ENCODE assay signal across 18 cellular contexts in the genomic region with DNA sequence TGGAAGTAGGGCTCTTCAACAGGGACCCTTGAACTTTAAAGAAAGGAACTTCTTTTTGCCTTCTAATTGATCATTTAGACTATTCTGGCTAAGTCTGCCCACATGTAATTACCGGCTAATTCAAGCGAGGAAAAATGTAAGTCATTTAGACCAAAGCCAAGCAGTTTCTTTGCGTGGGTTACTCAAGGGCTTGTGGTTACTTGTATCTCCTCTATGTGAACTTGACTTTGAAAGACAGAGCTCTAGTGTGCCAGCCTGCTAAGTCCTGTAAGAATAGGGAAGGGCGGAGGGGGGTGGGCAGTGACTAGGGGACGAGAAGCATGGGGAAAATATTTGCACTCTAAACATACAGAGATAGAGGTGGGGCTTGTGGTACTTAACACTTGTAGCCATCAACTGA.
DNase-seq lines count a peak whose midpoint lies in the region; ATAC-seq and TF ChIP-seq lines count a peak whose summit lies in the region.
"Had no signal": no experiment of that assay in that cellular context is flagged by ENCODE, and none has a peak within 500 bp of the region (broad histone marks: within the 10 kb centered on the region; RNA-seq: fewer than 3 reads in every experiment).

No MANE protein-coding gene starts in this region.

- H3K9me3 ChIP-seq in adipocyte (ENCODE audit: control insufficient read depth, low read length), result no peaks in the 10 kb centered on the region
- H3K9me3 ChIP-seq in mammary epithelial cell (replicated peaks; ENCODE audit: insufficient read depth, low read length), result no peaks in the 10 kb centered on the region
- H3K9me3 ChIP-seq in mesenchymal stem cell (ENCODE audit: control insufficient read depth, low read length), result no peaks in the 10 kb centered on the region
- no peaks in the 10 kb centered on the region for H3K9me3 ChIP-seq in subcutaneous abdominal adipose tissue (ENCODE audit: control insufficient read depth in 5 of 5, low read length in 5 of 5)

- no peaks in the 10 kb centered on the region for H3K27me3 ChIP-seq in adipocyte (replicated peaks; ENCODE audit: control insufficient read depth, insufficient read depth, low read length)
- no peaks in the 10 kb centered on the region for H3K27me3 ChIP-seq in mammary epithelial cell (ENCODE audit: insufficient read depth, low read length)
- H3K27me3 ChIP-seq in mesenchymal stem cell (ENCODE audit: control insufficient read depth in 1 of 2, insufficient read depth in 1 of 2, low read length in 2 of 2), result no peaks in the 10 kb centered on the region
- no peaks in the 10 kb centered on the region for H3K27me3 ChIP-seq in subcutaneous abdominal adipose tissue (ENCODE audit: control insufficient read depth in 5 of 5, insufficient read depth in 4 of 5, low read length in 5 of 5)

- 9% methylated on average over 4 of the region's 5 CpGs for WGBS in mammary epithelial cell (ENCODE audit: low coverage, missing lambda C conversion rate)
- 81% methylated on average over 5 of the region's 5 CpGs for WGBS in mesenchymal stem cell

- H2AK5ac ChIP-seq in mesenchymal stem cell (ENCODE audit: low read length, severe bottlenecking), result no peak overlapping the region

- no peak for ATAC-seq in HG02610 (IDR thresholded peaks at IDR 0.05; ENCODE audit: unreplicated experiment)
- ATAC-seq: GM12878 had no signal

- H3K27ac ChIP-seq in mammary epithelial cell (ENCODE audit: insufficient read depth, low read depth, low read length) (no peak overlapping the region), mesenchymal stem cell (ENCODE audit: low read length, poor library complexity, severe bottlenecking) (no peak overlapping the region), subcutaneous abdominal adipose tissue (ENCODE audit: low read depth, low read length) (peak overlapping the region; percentile 70)
- H3K27ac ChIP-seq: PC-9 had no signal

- H2BK120ac ChIP-seq in mesenchymal stem cell (ENCODE audit: low read depth, low read length), result no peak overlapping the region

- H2BK5ac ChIP-seq in mesenchymal stem cell (ENCODE audit: low read depth, low read length, poor library complexity, severe bottlenecking), result no peak overlapping the region

- TF ChIP-seq CTCF in mammary epithelial cell (conservative IDR thresholded peaks at IDR 0.05 in 1 of 2, IDR thresholded peaks at IDR 0.05 in 1 of 2; ENCODE audit: extremely low read depth in 1 of 2, insufficient read depth in 1 of 2, low read depth in 1 of 2, low read length in 2 of 2), result no peak

- H3K4me3 ChIP-seq in adipocyte (ENCODE audit: low read length), result peak overlapping the region; percentile 14
- H3K4me3 ChIP-seq in mammary epithelial cell (replicated peaks in 1 of 3; ENCODE audit: insufficient read depth in 1 of 3, low read depth in 2 of 3, low read length in 3 of 3), result no peak overlapping the region
- H3K4me3 ChIP-seq in mesenchymal stem cell (ENCODE audit: insufficient read depth in 1 of 2, low read depth in 1 of 2, low read length in 2 of 2), result no peak overlapping the region
- H3K4me3 ChIP-seq in subcutaneous abdominal adipose tissue (ENCODE audit: low read depth in 1 of 5, low read length in 5 of 5), result no peak overlapping the region
- H3K4me3 ChIP-seq: GM12878, PC-9 had no signal

- peak overlapping the region; percentile 13 for H2AFZ ChIP-seq in mammary epithelial cell (ENCODE audit: low read depth, low read length)
- no peak overlapping the region for H2AFZ ChIP-seq in mesenchymal stem cell (ENCODE audit: low read depth, low read length)
- H2AFZ ChIP-seq: PC-9 had no signal

- peak overlapping the region; percentile 59 for H3K4me2 ChIP-seq in mammary epithelial cell (ENCODE audit: insufficient read depth, low read depth, low read length)
- H3K4me2 ChIP-seq in mesenchymal stem cell (ENCODE audit: low read length, poor library complexity, severe bottlenecking), result no peak overlapping the region
- H3K4me2 ChIP-seq: PC-9 had no signal

- in situ Hi-C loops in mammary epithelial cell (cut with MboI; ENCODE audit: low sequenced_read_pairs in 2 of 2), result no loop called here

- CTCF ChIA-PET in mammary epithelial cell (lab: Charles Lee; ENCODE audit: low non-redundant PET), result interaction anchor here (0.7 kb wide), 1 partner anchor 360 kb away, joined by 3 read pairs; no protein-coding TSS in a partner anchor

- H4K20me1 ChIP-seq in mammary epithelial cell (ENCODE audit: insufficient read depth, low read length), result no peaks in the 10 kb centered on the region

- no peak overlapping the region for H2BK15ac ChIP-seq in mesenchymal stem cell (ENCODE audit: low read depth, poor library complexity, severe bottlenecking)

- H3K9ac ChIP-seq in adipocyte (ENCODE audit: low read length) (peak overlapping the region; percentile 46), mammary epithelial cell (ENCODE audit: insufficient read depth, low read length) (no peak overlapping the region), mesenchymal stem cell (ENCODE audit: low read length) (peak overlapping the region; percentile 61), subcutaneous abdominal adipose tissue (ENCODE audit: low read length in 5 of 5) (peak overlapping the region in 1 of 5 donors; percentile 13)

- peaks cover 8% of the 10 kb centered on the region for H3K79me1 ChIP-seq in mesenchymal stem cell (replicated peaks; ENCODE audit: low read length, poor library complexity, severe bottlenecking)

- no TSS peak for BruUV-seq in mammary epithelial cell (replicated peaks; lab: Mats Ljungman, UMichigan)

- no peak overlapping the region for H4K8ac ChIP-seq in mesenchymal stem cell (ENCODE audit: low read length)

- no peak overlapping the region for H4K91ac ChIP-seq in mesenchymal stem cell (ENCODE audit: low read length)

- H3K14ac ChIP-seq in mesenchymal stem cell (ENCODE audit: low read length in 2 of 2), result no peak overlapping the region

- no peak overlapping the region for H3K23ac ChIP-seq in mesenchymal stem cell (ENCODE audit: low read length in 2 of 2)

- no peaks in the 10 kb centered on the region for H3K79me2 ChIP-seq in mammary epithelial cell (ENCODE audit: insufficient read depth, low read length)

- intact Hi-C loops in mammary epithelial cell (cut with micrococcal nuclease), result loop anchor here (5.0 kb wide), 1 partner anchor 143 kb away; the partner anchor contains the start of gene TEAD1

- H3K4me1 ChIP-seq in adipocyte (ENCODE audit: control insufficient read depth, insufficient read depth, low read length), result peaks cover 66% of the 10 kb centered on the region
- H3K4me1 ChIP-seq in mammary epithelial cell (ENCODE audit: insufficient read depth, low read length), result peaks cover 32% of the 10 kb centered on the region
- H3K4me1 ChIP-seq in mesenchymal stem cell (ENCODE audit: control insufficient read depth, insufficient read depth, low read depth, low read length), result peaks cover 10% of the 10 kb centered on the region
- H3K4me1 ChIP-seq in subcutaneous abdominal adipose tissue (ENCODE audit: control insufficient read depth in 5 of 5, insufficient read depth in 5 of 5, low read length in 5 of 5), result peaks cover 2 to 40% (median 25%) of the 10 kb centered on the region in 5 donors

- dilution Hi-C loops in mammary epithelial cell (cut with HindIII; ENCODE audit: low sequenced_read_pairs), result no loop called here

- no peak overlapping the region for H2BK12ac ChIP-seq in mesenchymal stem cell (ENCODE audit: low read length in 2 of 2)

- no peak overlapping the region for H3K18ac ChIP-seq in mesenchymal stem cell (ENCODE audit: low read depth in 1 of 2, low read length in 2 of 2)

- H3K4ac ChIP-seq in mesenchymal stem cell (ENCODE audit: low read depth in 1 of 2, low read length in 2 of 2), result no peak overlapping the region

- DNase-seq in adipocyte (ENCODE audit: low read depth) (peak; percentile 57), mammary epithelial cell (peak; percentile 32), mesenchymal stem cell (no peak), NCI-H446 (lab: John Stamatoyannopoulos, UW) (no peak), NCI-H69 (lab: John Stamatoyannopoulos, UW) (no peak)
- DNase-seq: Calu3; CD4-positive, CD25-positive, alpha-beta regulatory T cell; DND-41; H9; Kasumi-1; NCI-H1105 treated with DMSO at 0.1 percent for 48 hours; NCI-H1694 treated with DMSO at 0.1 percent for 48 hours; NCI-H2171; NCI-H774; PC-9 had no signal

- H3K36me3 ChIP-seq in adipocyte (ENCODE audit: control insufficient read depth, insufficient read depth, low read length, severe bottlenecking), result peaks cover 63% of the 10 kb centered on the region
- H3K36me3 ChIP-seq in mammary epithelial cell (ENCODE audit: insufficient read depth, low read length), result peaks cover 3% of the 10 kb centered on the region
- H3K36me3 ChIP-seq in mesenchymal stem cell (ENCODE audit: control insufficient read depth in 1 of 2, insufficient read depth in 2 of 2, low read depth in 1 of 2, low read length in 2 of 2), result peaks cover 37 to 43% of the 10 kb centered on the region in 2 experiments
- H3K36me3 ChIP-seq in subcutaneous abdominal adipose tissue (ENCODE audit: control insufficient read depth in 5 of 5, insufficient read depth in 5 of 5, low read length in 5 of 5), result peaks cover 0 to 37% (median 32%) of the 10 kb centered on the region in 5 donors

Comparison
In these comparisons a context has a peak if more than half of its experiments do, and no peak if none do; other contexts are left out.
1. DNase-seq: peak in adipocyte (single experiment) and mammary epithelial cell (single experiment); none in mesenchymal stem cell (single experiment), NCI-H446 (0 of 2) and NCI-H69 (single experiment).